In genomic region chr2:55420901-55421300, GRCh38 we compare ENCODE assay signal across 10 cellular contexts. TPM values are rescaled to one million over a fixed set of nuclear protein-coding genes. Genes with fewer than 3 reads are reported as not detected.
DNase-seq lines count a peak whose midpoint lies in the region; ATAC-seq and TF ChIP-seq lines count a peak whose summit lies in the region.
"Had no signal": no experiment of that assay in that cellular context is flagged by ENCODE, and none has a peak within 500 bp of the region (broad histone marks: within the 10 kb centered on the region; RNA-seq: fewer than 3 reads in every experiment).

No MANE protein-coding gene starts in this region.

- in situ Hi-C loops in mammary epithelial cell (cut with MboI; ENCODE audit: low sequenced_read_pairs in 2 of 2) = no loop called here

- WGBS in mammary epithelial cell (ENCODE audit: low coverage, missing lambda C conversion rate) = 95% methylated on average over 6 of the region's 6 CpGs
- 27 to 58% (median 32%) methylated on average over 6 of the region's 6 CpGs for WGBS in psoas muscle, 3 donors

- no peaks in the 10 kb centered on the region for H3K36me3 ChIP-seq in mammary epithelial cell (ENCODE audit: insufficient read depth, low read length)
- no peaks in the 10 kb centered on the region for H3K36me3 ChIP-seq in psoas muscle (ENCODE audit: insufficient read depth in 1 of 2, low read depth in 1 of 2)
- H3K36me3 ChIP-seq: pancreas had no signal

- ATAC-seq in psoas muscle = no peak
- no peak for ATAC-seq in GM18909 (IDR thresholded peaks at IDR 0.05; ENCODE audit: poor library complexity, unreplicated experiment)
- no peak for ATAC-seq in HG03135 (IDR thresholded peaks at IDR 0.05; ENCODE audit: unreplicated experiment)

- H3K4me3 ChIP-seq in NB4 (ENCODE audit: low read depth, low read length) = peak overlapping the region; percentile 89
- H3K4me3 ChIP-seq in mammary epithelial cell (replicated peaks in 1 of 3; ENCODE audit: insufficient read depth in 1 of 3, low read depth in 2 of 3, low read length in 3 of 3) = no peak overlapping the region
- H3K4me3 ChIP-seq in psoas muscle = peak overlapping the region; percentile 89

- H3K79me2 ChIP-seq in mammary epithelial cell (ENCODE audit: insufficient read depth, low read length) = peaks cover 30% of the 10 kb centered on the region

- H3K27me3 ChIP-seq in mammary epithelial cell (ENCODE audit: insufficient read depth, low read length) (no peaks in the 10 kb centered on the region), psoas muscle (ENCODE audit: insufficient read depth in 3 of 3, low read length in 2 of 3) (no peaks in the 10 kb centered on the region)
- H3K27me3 ChIP-seq: pancreas had no signal

- peak; percentile 7 to 16 for DNase-seq in NCI-H2081 (lab: John Stamatoyannopoulos, UW)
- DNase-seq in NCI-H2081 treated with DMSO at 0.1 percent for 48 hours (lab: John Stamatoyannopoulos, UW) = no peak
- no peak for DNase-seq in NB4 (ENCODE audit: low read depth)
- no peak for DNase-seq in mammary epithelial cell
- no peak for DNase-seq in psoas muscle
- DNase-seq in stimulated activated naive CD4-positive, alpha-beta T cell (lab: John Stamatoyannopoulos, UW) = no peak
- DNase-seq: ACHN, pancreas had no signal

- peaks cover 26% of the 10 kb centered on the region for H3K4me1 ChIP-seq in mammary epithelial cell (ENCODE audit: insufficient read depth, low read length)
- peaks cover 13% of the 10 kb centered on the region for H3K4me1 ChIP-seq in psoas muscle

- BruUV-seq in mammary epithelial cell (replicated peaks; lab: Mats Ljungman, UMichigan) = no TSS peak

- TF ChIP-seq POLR2A in NB4 (IDR thresholded peaks at IDR 0.05; ENCODE audit: extremely low read depth, insufficient read length) = no peak

- dilution Hi-C loops in mammary epithelial cell (cut with HindIII; ENCODE audit: low sequenced_read_pairs) = no loop called here

- CTCF ChIA-PET in mammary epithelial cell (lab: Charles Lee; ENCODE audit: low non-redundant PET) = interaction anchor here (0.6 kb wide), 1 partner anchor 25 kb away, joined by 3 read pairs; no protein-coding TSS in a partner anchor

- no peak overlapping the region for H2AFZ ChIP-seq in mammary epithelial cell (ENCODE audit: low read depth, low read length)

- H3K9me3 ChIP-seq in mammary epithelial cell (replicated peaks; ENCODE audit: insufficient read depth, low read length) = no peaks in the 10 kb centered on the region
- H3K9me3 ChIP-seq in psoas muscle = no peaks in the 10 kb centered on the region
- H3K9me3 ChIP-seq: pancreas had no signal

- H3K27ac ChIP-seq in mammary epithelial cell (ENCODE audit: insufficient read depth, low read depth, low read length) (no peak overlapping the region), psoas muscle (peak overlapping the region; percentile 87)

- H3K4me2 ChIP-seq in mammary epithelial cell (ENCODE audit: insufficient read depth, low read depth, low read length) = peak overlapping the region; percentile 78

- TF ChIP-seq CTCF in NB4 (IDR thresholded peaks at IDR 0.05; ENCODE audit: low read depth, low read length) = no peak
- no peak for TF ChIP-seq CTCF in mammary epithelial cell (conservative IDR thresholded peaks at IDR 0.05 in 1 of 2, IDR thresholded peaks at IDR 0.05 in 1 of 2; ENCODE audit: extremely low read depth in 1 of 2, insufficient read depth in 1 of 2, low read depth in 1 of 2, low read length in 2 of 2)
- TF ChIP-seq CTCF in psoas muscle (IDR thresholded peaks at IDR 0.05) = no peak

- H4K20me1 ChIP-seq in mammary epithelial cell (ENCODE audit: insufficient read depth, low read length) = no peaks in the 10 kb centered on the region

- intact Hi-C loops in mammary epithelial cell (cut with micrococcal nuclease) = loop anchor here (2.0 kb wide), 1 partner anchor 188 kb away; the partner anchor contains the start of genes CLHC1 and RPS27A
- intact Hi-C loops in psoas muscle (cut with DNase I) = loop anchor here (5.0 to 10.0 kb wide), 2 partner anchors 94 to 96 kb away; partner anchors contain the start of gene CFAP36 (in 2 of the 2)

- no peak overlapping the region for H3K9ac ChIP-seq in mammary epithelial cell (ENCODE audit: insufficient read depth, low read length)

RNA-seq across cellular contexts. Expression of gene CCDC88A, which starts 1.2 kb away (rescaled TPM):
- 10 to 100 TPM; 43.7 to 62.1 TPM for total RNA-seq in mammary epithelial cell
- polyA plus RNA-seq in mammary epithelial cell = 23.3 TPM
- 47.9 TPM for polyA minus RNA-seq in mammary epithelial cell
- 10 to 100 TPM; 12.3 to 21.4 (median 16.8) TPM for total RNA-seq in psoas muscle
- 1 to 10 TPM; 4.7 to 8.9 (median 5.6) TPM for polyA plus RNA-seq in psoas muscle

Comparison
In these comparisons a context has a peak if more than half of its experiments do, and no peak if none do; other contexts are left out.
1. DNase-seq: peak in NCI-H2081 (2 of 2); none in NCI-H2081 treated with DMSO at 0.1 percent for 48 hours (single experiment), NB4 (single experiment), mammary epithelial cell (single experiment), psoas muscle (0 of 2) and stimulated activated naive CD4-positive, alpha-beta T cell (0 of 6).
2. H3K4me3 ChIP-seq: peak in NB4 (single experiment) and psoas muscle (single experiment); none in mammary epithelial cell (0 of 3).